Comparison of ENCODE assay signal across 2 cellular contexts in the genomic region with DNA sequence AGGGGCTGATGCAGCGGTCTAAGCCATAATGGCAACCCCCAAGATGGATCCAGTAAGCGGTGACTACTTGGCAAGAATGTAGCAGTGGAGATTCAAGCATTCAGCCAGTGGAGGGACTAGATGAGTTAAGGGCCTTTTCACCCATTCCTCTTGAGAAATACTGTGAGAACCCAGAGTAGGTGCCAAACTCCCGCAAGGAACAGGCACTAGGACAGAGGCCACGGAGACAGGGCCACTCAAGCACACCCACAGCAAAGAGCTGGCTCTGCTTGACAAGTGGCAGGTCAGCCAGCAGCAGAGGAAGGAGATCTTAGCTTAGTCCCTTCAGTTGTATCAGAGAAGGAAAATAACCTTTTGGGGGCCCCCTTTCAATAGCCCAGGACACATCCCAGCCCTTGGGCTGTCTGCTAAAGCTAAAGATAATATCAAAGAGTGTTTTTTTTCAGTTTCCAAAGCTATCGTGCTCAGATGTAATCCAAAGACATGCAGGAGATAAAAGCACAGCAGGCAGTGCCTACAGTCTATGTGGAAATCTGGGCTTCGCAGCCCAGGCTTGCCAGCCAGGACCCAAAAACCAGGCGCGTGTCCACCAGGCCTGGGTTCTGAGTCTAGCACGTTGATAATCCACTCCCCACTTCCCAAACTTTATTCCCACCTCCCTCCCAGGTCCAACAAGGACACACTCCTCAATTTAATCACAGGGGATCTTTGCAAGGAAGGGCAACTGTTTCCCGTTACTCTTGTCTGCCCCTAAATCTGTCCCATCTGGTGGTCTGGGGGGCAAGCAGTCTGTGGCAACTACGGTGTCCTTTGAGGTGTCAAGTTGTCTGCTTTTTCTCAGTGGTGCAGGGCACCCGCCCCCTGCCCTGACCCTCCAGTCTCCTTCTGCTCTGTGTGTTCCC.
TF ChIP-seq lines count a peak whose summit lies in the region.

No MANE protein-coding gene starts in this region.

TF ChIP-seq in SK-N-SH, 30 proteins besides CTCF, POLR2A, EP300 and RAD21 (continued from another document):
- TF ChIP-seq, protein P1, sequence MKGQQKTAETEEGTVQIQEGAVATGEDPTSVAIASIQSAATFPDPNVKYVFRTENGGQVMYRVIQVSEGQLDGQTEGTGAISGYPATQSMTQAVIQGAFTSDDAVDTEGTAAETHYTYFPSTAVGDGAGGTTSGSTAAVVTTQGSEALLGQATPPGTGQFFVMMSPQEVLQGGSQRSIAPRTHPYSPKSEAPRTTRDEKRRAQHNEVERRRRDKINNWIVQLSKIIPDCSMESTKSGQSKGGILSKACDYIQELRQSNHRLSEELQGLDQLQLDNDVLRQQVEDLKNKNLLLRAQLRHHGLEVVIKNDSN (IDR thresholded peaks at IDR 0.05; ENCODE audit: borderline replicate concordance, low read depth): no peak
- TF ChIP-seq SIN3A (IDR thresholded peaks at IDR 0.05; ENCODE audit: borderline replicate concordance, low read depth, low read length) (no peak), TEAD4 (IDR thresholded peaks at IDR 0.05; ENCODE audit: borderline replicate concordance, insufficient read depth) (no peak), FOSL2 (IDR thresholded peaks at IDR 0.05; ENCODE audit: borderline replicate concordance, low read depth) (no peak), JUND (IDR thresholded peaks at IDR 0.05) (no peak)
- TF ChIP-seq, protein P2, sequence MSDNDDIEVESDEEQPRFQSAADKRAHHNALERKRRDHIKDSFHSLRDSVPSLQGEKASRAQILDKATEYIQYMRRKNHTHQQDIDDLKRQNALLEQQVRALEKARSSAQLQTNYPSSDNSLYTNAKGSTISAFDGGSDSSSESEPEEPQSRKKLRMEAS (IDR thresholded peaks at IDR 0.05; ENCODE audit: low read depth): no peak
- TF ChIP-seq, protein P3, sequence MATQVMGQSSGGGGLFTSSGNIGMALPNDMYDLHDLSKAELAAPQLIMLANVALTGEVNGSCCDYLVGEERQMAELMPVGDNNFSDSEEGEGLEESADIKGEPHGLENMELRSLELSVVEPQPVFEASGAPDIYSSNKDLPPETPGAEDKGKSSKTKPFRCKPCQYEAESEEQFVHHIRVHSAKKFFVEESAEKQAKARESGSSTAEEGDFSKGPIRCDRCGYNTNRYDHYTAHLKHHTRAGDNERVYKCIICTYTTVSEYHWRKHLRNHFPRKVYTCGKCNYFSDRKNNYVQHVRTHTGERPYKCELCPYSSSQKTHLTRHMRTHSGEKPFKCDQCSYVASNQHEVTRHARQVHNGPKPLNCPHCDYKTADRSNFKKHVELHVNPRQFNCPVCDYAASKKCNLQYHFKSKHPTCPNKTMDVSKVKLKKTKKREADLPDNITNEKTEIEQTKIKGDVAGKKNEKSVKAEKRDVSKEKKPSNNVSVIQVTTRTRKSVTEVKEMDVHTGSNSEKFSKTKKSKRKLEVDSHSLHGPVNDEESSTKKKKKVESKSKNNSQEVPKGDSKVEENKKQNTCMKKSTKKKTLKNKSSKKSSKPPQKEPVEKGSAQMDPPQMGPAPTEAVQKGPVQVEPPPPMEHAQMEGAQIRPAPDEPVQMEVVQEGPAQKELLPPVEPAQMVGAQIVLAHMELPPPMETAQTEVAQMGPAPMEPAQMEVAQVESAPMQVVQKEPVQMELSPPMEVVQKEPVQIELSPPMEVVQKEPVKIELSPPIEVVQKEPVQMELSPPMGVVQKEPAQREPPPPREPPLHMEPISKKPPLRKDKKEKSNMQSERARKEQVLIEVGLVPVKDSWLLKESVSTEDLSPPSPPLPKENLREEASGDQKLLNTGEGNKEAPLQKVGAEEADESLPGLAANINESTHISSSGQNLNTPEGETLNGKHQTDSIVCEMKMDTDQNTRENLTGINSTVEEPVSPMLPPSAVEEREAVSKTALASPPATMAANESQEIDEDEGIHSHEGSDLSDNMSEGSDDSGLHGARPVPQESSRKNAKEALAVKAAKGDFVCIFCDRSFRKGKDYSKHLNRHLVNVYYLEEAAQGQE (IDR thresholded peaks at IDR 0.05; ENCODE audit: low read depth, low read length): no peak

TF ChIP-seq in SK-N-SH treated with all-trans-retinoic acid at 6 μM for 48 hours, 23 proteins besides CTCF, POLR2A, EP300 and RAD21 (continued from another document):
- TF ChIP-seq, protein P4, sequence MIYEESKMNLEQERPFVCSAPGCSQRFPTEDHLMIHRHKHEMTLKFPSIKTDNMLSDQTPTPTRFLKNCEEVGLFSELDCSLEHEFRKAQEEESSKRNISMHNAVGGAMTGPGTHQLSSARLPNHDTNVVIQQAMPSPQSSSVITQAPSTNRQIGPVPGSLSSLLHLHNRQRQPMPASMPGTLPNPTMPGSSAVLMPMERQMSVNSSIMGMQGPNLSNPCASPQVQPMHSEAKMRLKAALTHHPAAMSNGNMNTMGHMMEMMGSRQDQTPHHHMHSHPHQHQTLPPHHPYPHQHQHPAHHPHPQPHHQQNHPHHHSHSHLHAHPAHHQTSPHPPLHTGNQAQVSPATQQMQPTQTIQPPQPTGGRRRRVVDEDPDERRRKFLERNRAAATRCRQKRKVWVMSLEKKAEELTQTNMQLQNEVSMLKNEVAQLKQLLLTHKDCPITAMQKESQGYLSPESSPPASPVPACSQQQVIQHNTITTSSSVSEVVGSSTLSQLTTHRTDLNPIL (CRISPR knock-in tag; IDR thresholded peaks at IDR 0.05; ENCODE audit: low read depth): no peak
- TF ChIP-seq ZNF8 (CRISPR knock-in tag; IDR thresholded peaks at IDR 0.05): no peak
- no peak for TF ChIP-seq BACH2 (CRISPR knock-in tag; IDR thresholded peaks at IDR 0.05; ENCODE audit: borderline replicate concordance)
- TF ChIP-seq ZFP3 (CRISPR knock-in tag; IDR thresholded peaks at IDR 0.05): no peak
- TF ChIP-seq, protein P5, sequence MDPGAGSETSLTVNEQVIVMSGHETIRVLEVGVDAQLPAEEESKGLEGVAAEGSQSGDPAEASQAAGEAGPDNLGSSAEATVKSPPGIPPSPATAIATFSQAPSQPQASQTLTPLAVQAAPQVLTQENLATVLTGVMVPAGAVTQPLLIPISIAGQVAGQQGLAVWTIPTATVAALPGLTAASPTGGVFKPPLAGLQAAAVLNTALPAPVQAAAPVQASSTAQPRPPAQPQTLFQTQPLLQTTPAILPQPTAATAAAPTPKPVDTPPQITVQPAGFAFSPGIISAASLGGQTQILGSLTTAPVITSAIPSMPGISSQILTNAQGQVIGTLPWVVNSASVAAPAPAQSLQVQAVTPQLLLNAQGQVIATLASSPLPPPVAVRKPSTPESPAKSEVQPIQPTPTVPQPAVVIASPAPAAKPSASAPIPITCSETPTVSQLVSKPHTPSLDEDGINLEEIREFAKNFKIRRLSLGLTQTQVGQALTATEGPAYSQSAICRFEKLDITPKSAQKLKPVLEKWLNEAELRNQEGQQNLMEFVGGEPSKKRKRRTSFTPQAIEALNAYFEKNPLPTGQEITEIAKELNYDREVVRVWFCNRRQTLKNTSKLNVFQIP (CRISPR knock-in tag; IDR thresholded peaks at IDR 0.05; ENCODE audit: borderline replicate concordance, low read depth): no peak
- no peak for TF ChIP-seq ZFP30 (CRISPR knock-in tag; IDR thresholded peaks at IDR 0.05)
- TF ChIP-seq, protein P6, sequence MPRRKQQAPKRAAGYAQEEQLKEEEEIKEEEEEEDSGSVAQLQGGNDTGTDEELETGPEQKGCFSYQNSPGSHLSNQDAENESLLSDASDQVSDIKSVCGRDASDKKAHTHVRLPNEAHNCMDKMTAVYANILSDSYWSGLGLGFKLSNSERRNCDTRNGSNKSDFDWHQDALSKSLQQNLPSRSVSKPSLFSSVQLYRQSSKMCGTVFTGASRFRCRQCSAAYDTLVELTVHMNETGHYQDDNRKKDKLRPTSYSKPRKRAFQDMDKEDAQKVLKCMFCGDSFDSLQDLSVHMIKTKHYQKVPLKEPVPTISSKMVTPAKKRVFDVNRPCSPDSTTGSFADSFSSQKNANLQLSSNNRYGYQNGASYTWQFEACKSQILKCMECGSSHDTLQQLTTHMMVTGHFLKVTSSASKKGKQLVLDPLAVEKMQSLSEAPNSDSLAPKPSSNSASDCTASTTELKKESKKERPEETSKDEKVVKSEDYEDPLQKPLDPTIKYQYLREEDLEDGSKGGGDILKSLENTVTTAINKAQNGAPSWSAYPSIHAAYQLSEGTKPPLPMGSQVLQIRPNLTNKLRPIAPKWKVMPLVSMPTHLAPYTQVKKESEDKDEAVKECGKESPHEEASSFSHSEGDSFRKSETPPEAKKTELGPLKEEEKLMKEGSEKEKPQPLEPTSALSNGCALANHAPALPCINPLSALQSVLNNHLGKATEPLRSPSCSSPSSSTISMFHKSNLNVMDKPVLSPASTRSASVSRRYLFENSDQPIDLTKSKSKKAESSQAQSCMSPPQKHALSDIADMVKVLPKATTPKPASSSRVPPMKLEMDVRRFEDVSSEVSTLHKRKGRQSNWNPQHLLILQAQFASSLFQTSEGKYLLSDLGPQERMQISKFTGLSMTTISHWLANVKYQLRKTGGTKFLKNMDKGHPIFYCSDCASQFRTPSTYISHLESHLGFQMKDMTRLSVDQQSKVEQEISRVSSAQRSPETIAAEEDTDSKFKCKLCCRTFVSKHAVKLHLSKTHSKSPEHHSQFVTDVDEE (CRISPR knock-in tag; IDR thresholded peaks at IDR 0.05): no peak
- TF ChIP-seq ZC3H10 (CRISPR knock-in tag; IDR thresholded peaks at IDR 0.05): no peak
